ENCODE assay signal across 16 cellular contexts in genomic region chr20:32767418-32768198, GRCh38.
"Had no signal": no experiment of that assay in that cellular context is flagged by ENCODE, and none has a peak within 500 bp of the region (broad histone marks: within the 10 kb centered on the region; RNA-seq: fewer than 3 reads in every experiment).

No MANE protein-coding gene starts in this region.

- ATAC-seq: activated CD8-positive, alpha-beta T cell treated with anti-CD3 and anti-CD28 coated beads, Interleukin-2, amount 10 ng/mL, durations not matched to agents 7 days and 5 days; activated T-cell treated with anti-CD3 and anti-CD28 coated beads, Interleukin-2, amount 50 U/mL, for 72 hours; body of pancreas; foreskin keratinocyte; stimulated activated naive CD8-positive, alpha-beta T cell treated with anti-CD3 and anti-CD28 coated beads, Interleukin-15, amount 100 ng/mL, for 72 hours had no signal

- H3K36me3 ChIP-seq: pancreas, sigmoid colon, spleen had no signal

- H3K36me3 Mint-ChIP-seq: activated naive CD8-positive, alpha-beta T cell treated with anti-CD3 and anti-CD28 coated beads for 36 hours; immature natural killer cell had no signal

- H3K4me3 Mint-ChIP-seq: activated B cell treated with CpG ODN at 0.5 μM for 24 hours; activated CD4-positive, alpha-beta T cell treated with anti-CD3 and anti-CD28 coated beads, Interleukin-2, amount 10 ng/mL, durations not matched to agents 24 days and 14 days; activated CD8-positive, alpha-beta T cell treated with anti-CD3 and anti-CD28 coated beads, Interleukin-2, amount 10 ng/mL, durations not matched to agents 7 days and 5 days; activated naive CD8-positive, alpha-beta T cell treated with anti-CD3 and anti-CD28 coated beads for 36 hours; activated T-cell treated with anti-CD3 and anti-CD28 coated beads, Interleukin-2, amount 50 U/mL, for 72 hours; immature natural killer cell; stimulated activated naive CD8-positive, alpha-beta T cell treated with anti-CD3 and anti-CD28 coated beads, Interleukin-15, amount 100 ng/mL, for 72 hours had no signal

- H3K27me3 ChIP-seq: body of pancreas, foreskin keratinocyte, pancreas, sigmoid colon had no signal

- H3K9me3 Mint-ChIP-seq: activated B cell treated with CpG ODN at 0.5 μM for 24 hours; activated CD4-positive, alpha-beta T cell treated with anti-CD3 and anti-CD28 coated beads, Interleukin-2, amount 10 ng/mL, durations not matched to agents 24 days and 14 days; activated naive CD8-positive, alpha-beta T cell treated with anti-CD3 and anti-CD28 coated beads for 36 hours; activated T-cell treated with anti-CD3 and anti-CD28 coated beads, Interleukin-2, amount 50 U/mL, for 72 hours; immature natural killer cell; stimulated activated naive CD8-positive, alpha-beta T cell treated with anti-CD3 and anti-CD28 coated beads, Interleukin-15, amount 100 ng/mL, for 72 hours had no signal

- H3K27ac Mint-ChIP-seq: activated B cell treated with CpG ODN at 0.5 μM for 24 hours; activated CD4-positive, alpha-beta T cell treated with anti-CD3 and anti-CD28 coated beads, Interleukin-2, amount 10 ng/mL, durations not matched to agents 24 days and 14 days; activated CD8-positive, alpha-beta T cell treated with anti-CD3 and anti-CD28 coated beads, Interleukin-2, amount 10 ng/mL, durations not matched to agents 7 days and 5 days; activated naive CD8-positive, alpha-beta T cell treated with anti-CD3 and anti-CD28 coated beads for 36 hours; activated T-cell treated with anti-CD3 and anti-CD28 coated beads, Interleukin-2, amount 50 U/mL, for 72 hours; immature natural killer cell; stimulated activated naive CD8-positive, alpha-beta T cell treated with anti-CD3 and anti-CD28 coated beads, Interleukin-15, amount 100 ng/mL, for 72 hours had no signal

- DNase-seq: activated B cell treated with CpG ODN at 0.5 μM for 24 hours; activated CD4-positive, alpha-beta T cell treated with anti-CD3 and anti-CD28 coated beads, Interleukin-2, amount 10 ng/mL, durations not matched to agents 24 days and 14 days; activated CD8-positive, alpha-beta memory T cell treated with anti-CD3 and anti-CD28 coated beads, Interleukin-2, amount 50 U/mL, for 48 hours; activated CD8-positive, alpha-beta T cell treated with anti-CD3 and anti-CD28 coated beads, Interleukin-2, amount 10 ng/mL, durations not matched to agents 7 days and 5 days; activated gamma-delta T cell; activated naive CD8-positive, alpha-beta T cell treated with anti-CD3 and anti-CD28 coated beads for 36 hours; activated T-cell treated with anti-CD3 and anti-CD28 coated beads, Interleukin-2, amount 50 U/mL, for 72 hours; amygdala; effector CD8-positive, alpha-beta T cell; foreskin keratinocyte; immature natural killer cell; sigmoid colon; spleen; stimulated activated naive CD8-positive, alpha-beta T cell treated with anti-CD3 and anti-CD28 coated beads, Interleukin-15, amount 100 ng/mL, for 72 hours had no signal

- H3K9me3 ChIP-seq: body of pancreas, pancreas, sigmoid colon, spleen had no signal

- H3K27ac ChIP-seq: foreskin keratinocyte, sigmoid colon, spleen had no signal

- H3K4me3 ChIP-seq: body of pancreas, pancreas, sigmoid colon, spleen had no signal
